ENCODE assay signal across 23 cellular contexts in the genomic region with DNA sequence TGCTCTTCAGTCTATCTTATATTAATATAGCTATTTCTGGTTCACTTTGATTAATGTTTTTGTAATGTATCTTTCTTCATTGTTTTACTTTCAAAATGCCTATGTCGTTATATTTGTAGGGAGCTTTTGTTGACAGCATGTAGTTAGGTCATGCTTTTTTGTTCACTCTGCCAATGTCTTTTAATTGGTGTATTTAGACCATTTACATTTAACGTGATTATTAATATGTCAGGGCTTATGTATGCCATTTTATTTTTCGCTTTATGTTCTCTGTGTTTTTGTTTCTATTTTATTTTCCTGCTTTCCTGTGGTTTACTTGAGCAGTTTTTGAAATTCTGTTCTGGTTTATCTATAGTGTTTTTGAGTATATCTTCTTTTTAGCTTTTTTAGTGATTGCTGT. TPM values are rescaled to one million over a fixed set of nuclear protein-coding genes. Genes with fewer than 3 reads are reported as not detected.
DNase-seq lines count a peak whose midpoint lies in the region; ATAC-seq and TF ChIP-seq lines count a peak whose summit lies in the region.
"Had no signal": no experiment of that assay in that cellular context is flagged by ENCODE, and none has a peak within 500 bp of the region (broad histone marks: within the 10 kb centered on the region; RNA-seq: fewer than 3 reads in every experiment).

No MANE protein-coding gene starts in this region.

- no peaks in the 10 kb centered on the region for H3K36me3 ChIP-seq in mesenchymal stem cell (ENCODE audit: control insufficient read depth in 1 of 2, insufficient read depth in 2 of 2, low read depth in 1 of 2, low read length in 2 of 2)
- H3K36me3 ChIP-seq in hepatocyte (replicated peaks; ENCODE audit: insufficient read depth, low read depth) = no peaks in the 10 kb centered on the region
- H3K36me3 ChIP-seq: adrenal gland, BLaER1, breast epithelium, heart left ventricle, Peyer's patch, right atrium auricular region, SJSA1, thoracic aorta had no signal

- H2BK12ac ChIP-seq in mesenchymal stem cell (ENCODE audit: low read length in 2 of 2) = no peak overlapping the region

- no peak overlapping the region for H3K4me2 ChIP-seq in mesenchymal stem cell (ENCODE audit: low read length, poor library complexity, severe bottlenecking)
- no peak overlapping the region for H3K4me2 ChIP-seq in hepatocyte
- H3K4me2 ChIP-seq: A549, BLaER1 had no signal

- H3K14ac ChIP-seq in mesenchymal stem cell (ENCODE audit: low read length in 2 of 2) = no peak overlapping the region

- no peak overlapping the region for H4K91ac ChIP-seq in mesenchymal stem cell (ENCODE audit: low read length)

- DNase-seq in activated CD8-positive, alpha-beta memory T cell treated with anti-CD3 and anti-CD28 coated beads, Interleukin-2, amount 10 ng/mL, durations not matched to agents 7 days and 5 days = no peak
- DNase-seq in activated CD8-positive, alpha-beta memory T cell treated with anti-CD3 and anti-CD28 coated beads, Interleukin-2, amount 50 U/mL, for 4 hours = no peak
- DNase-seq in activated CD4-positive, alpha-beta memory T cell treated with anti-CD3 and anti-CD28 coated beads, Interleukin-2, amount 10 ng/mL, durations not matched to agents 7 days and 5 days = no peak
- DNase-seq in mesenchymal stem cell (no peak), hepatocyte (ENCODE audit: low spot score) (no peak), HT-29 (ENCODE audit: low spot score) (no peak)
- DNase-seq: adrenal gland; cortex of kidney; GOT3; heart left ventricle; NCI-H187 treated with DMSO at 0.1 percent for 48 hours; NCI-H446; NK-92 treated with Interleukin-12 subunit alpha and Interleukin-12 subunit beta, amount 100 ng/mL, for 24 hours; Peyer's patch had no signal

- H3K18ac ChIP-seq in mesenchymal stem cell (ENCODE audit: low read depth in 1 of 2, low read length in 2 of 2) = no peak overlapping the region

- H2BK120ac ChIP-seq in mesenchymal stem cell (ENCODE audit: low read depth, low read length) = no peak overlapping the region

- H3K27me3 Mint-ChIP-seq in activated CD8-positive, alpha-beta memory T cell treated with anti-CD3 and anti-CD28 coated beads, Interleukin-2, amount 10 ng/mL, durations not matched to agents 7 days and 5 days = no peaks in the 10 kb centered on the region
- H3K27me3 Mint-ChIP-seq in activated CD4-positive, alpha-beta memory T cell treated with anti-CD3 and anti-CD28 coated beads, Interleukin-2, amount 10 ng/mL, durations not matched to agents 7 days and 5 days = no peaks in the 10 kb centered on the region

- peak overlapping the region; percentile 83 for H3K4me3 Mint-ChIP-seq in activated CD8-positive, alpha-beta memory T cell treated with anti-CD3 and anti-CD28 coated beads, Interleukin-2, amount 10 ng/mL, durations not matched to agents 7 days and 5 days
- H3K4me3 Mint-ChIP-seq in activated CD4-positive, alpha-beta memory T cell treated with anti-CD3 and anti-CD28 coated beads, Interleukin-2, amount 10 ng/mL, durations not matched to agents 7 days and 5 days = peak overlapping the region; percentile 83
- H3K4me3 Mint-ChIP-seq: WTC11 had no signal

- peak overlapping the region; percentile 19 for H2BK5ac ChIP-seq in mesenchymal stem cell (ENCODE audit: low read depth, low read length, poor library complexity, severe bottlenecking)

- no peaks in the 10 kb centered on the region for H3K9me2 ChIP-seq in hepatocyte (replicated peaks; ENCODE audit: insufficient read depth)

- no peaks in the 10 kb centered on the region for H3K9me3 Mint-ChIP-seq in activated CD8-positive, alpha-beta memory T cell treated with anti-CD3 and anti-CD28 coated beads, Interleukin-2, amount 10 ng/mL, durations not matched to agents 7 days and 5 days (ENCODE audit: low read depth)
- H3K9me3 Mint-ChIP-seq in activated CD4-positive, alpha-beta memory T cell treated with anti-CD3 and anti-CD28 coated beads, Interleukin-2, amount 10 ng/mL, durations not matched to agents 7 days and 5 days = no peaks in the 10 kb centered on the region
- H3K9me3 Mint-ChIP-seq: WTC11 had no signal

- TF ChIP-seq CTCF in hepatocyte (IDR thresholded peaks at IDR 0.05; ENCODE audit: poor library complexity) = no peak

- H3K4me3 ChIP-seq in mesenchymal stem cell (ENCODE audit: insufficient read depth in 1 of 2, low read depth in 1 of 2, low read length in 2 of 2) = no peak overlapping the region
- H3K4me3 ChIP-seq in hepatocyte = no peak overlapping the region
- H3K4me3 ChIP-seq: A549, adrenal gland, BLaER1, breast epithelium, Peyer's patch, right atrium auricular region, SJSA1, thoracic aorta had no signal

- peak; percentile 10 for ATAC-seq in activated CD8-positive, alpha-beta memory T cell treated with anti-CD3 and anti-CD28 coated beads, Interleukin-2, amount 10 ng/mL, durations not matched to agents 7 days and 5 days
- ATAC-seq: A549, heart left ventricle, WTC11 had no signal

- no peak overlapping the region for H4K8ac ChIP-seq in mesenchymal stem cell (ENCODE audit: low read length)

- no peak overlapping the region for H3K4ac ChIP-seq in mesenchymal stem cell (ENCODE audit: low read depth in 1 of 2, low read length in 2 of 2)

- peak overlapping the region; percentile 100 for H3K27ac Mint-ChIP-seq in activated CD8-positive, alpha-beta memory T cell treated with anti-CD3 and anti-CD28 coated beads, Interleukin-2, amount 10 ng/mL, durations not matched to agents 7 days and 5 days
- peak overlapping the region; percentile 95 for H3K27ac Mint-ChIP-seq in activated CD4-positive, alpha-beta memory T cell treated with anti-CD3 and anti-CD28 coated beads, Interleukin-2, amount 10 ng/mL, durations not matched to agents 7 days and 5 days
- H3K27ac Mint-ChIP-seq: WTC11 had no signal

- no peak overlapping the region for H3K27ac ChIP-seq in mesenchymal stem cell (ENCODE audit: low read length, poor library complexity, severe bottlenecking)
- no peak overlapping the region for H3K27ac ChIP-seq in hepatocyte
- H3K27ac ChIP-seq: A549, adrenal gland, BLaER1, breast epithelium, Peyer's patch, right atrium auricular region, SJSA1, thoracic aorta had no signal

- WGBS in mesenchymal stem cell = 92% methylated on average over 3 of the region's 3 CpGs
- 87% methylated on average over 3 of the region's 3 CpGs for WGBS in hepatocyte (ENCODE audit: low lambda C conversion rate, missing lambda C conversion rate)

- no peaks in the 10 kb centered on the region for H3K79me2 ChIP-seq in hepatocyte

- no peaks in the 10 kb centered on the region for H3K79me1 ChIP-seq in mesenchymal stem cell (replicated peaks; ENCODE audit: low read length, poor library complexity, severe bottlenecking)

- POLR2A ChIA-PET in activated CD4-positive, alpha-beta memory T cell treated with anti-CD3 and anti-CD28 coated beads, Interleukin-2, amount 10 ng/mL, durations not matched to agents 7 days and 5 days (lab: Charles Lee) = interaction anchor here (0.7 to 7.2 kb wide), 19 partner anchors 10 to 241 kb away, joined by 3 to 106 read pairs (median 5); partner anchors contain the start of genes CYFIP2, GARIN3, ITK and MED7

- H3K23ac ChIP-seq in mesenchymal stem cell (ENCODE audit: low read length in 2 of 2) = no peak overlapping the region

- H3K27me3 ChIP-seq in mesenchymal stem cell (ENCODE audit: control insufficient read depth in 1 of 2, insufficient read depth in 1 of 2, low read length in 2 of 2) (peaks cover 2 to 10% of the 10 kb centered on the region in 2 experiments), hepatocyte (no peaks in the 10 kb centered on the region)
- H3K27me3 ChIP-seq: BLaER1, breast epithelium, Peyer's patch, right atrium auricular region had no signal

- H3K9ac ChIP-seq in mesenchymal stem cell (ENCODE audit: low read length) = no peak overlapping the region
- H3K9ac ChIP-seq: BLaER1 had no signal

- H3K4me1 ChIP-seq in mesenchymal stem cell (ENCODE audit: control insufficient read depth, insufficient read depth, low read depth, low read length) (no peaks in the 10 kb centered on the region), hepatocyte (ENCODE audit: insufficient read depth) (no peaks in the 10 kb centered on the region)
- H3K4me1 ChIP-seq: A549, adrenal gland, BLaER1, breast epithelium, Peyer's patch, right atrium auricular region, SJSA1 had no signal

- CTCF ChIA-PET in activated CD8-positive, alpha-beta memory T cell treated with anti-CD3 and anti-CD28 coated beads, Interleukin-2, amount 10 ng/mL, durations not matched to agents 7 days and 5 days (lab: Charles Lee) = interaction anchor here (1.0 to 4.0 kb wide), 12 partner anchors 10 to 173 kb away, joined by 3 to 19 read pairs (median 4); partner anchors contain the start of genes ITK and MED7
- CTCF ChIA-PET in activated CD4-positive, alpha-beta memory T cell treated with anti-CD3 and anti-CD28 coated beads, Interleukin-2, amount 10 ng/mL, durations not matched to agents 7 days and 5 days (lab: Charles Lee) = interaction anchor here (0.7 to 2.8 kb wide), 9 partner anchors 12 to 153 kb away, joined by 3 to 11 read pairs (median 3); partner anchors contain the start of genes ITK and MED7

- H2BK15ac ChIP-seq in mesenchymal stem cell (ENCODE audit: low read depth, poor library complexity, severe bottlenecking) = no peak overlapping the region

- peaks cover 2% of the 10 kb centered on the region for H3K36me3 Mint-ChIP-seq in activated CD8-positive, alpha-beta memory T cell treated with anti-CD3 and anti-CD28 coated beads, Interleukin-2, amount 10 ng/mL, durations not matched to agents 7 days and 5 days
- H3K36me3 Mint-ChIP-seq in activated CD4-positive, alpha-beta memory T cell treated with anti-CD3 and anti-CD28 coated beads, Interleukin-2, amount 10 ng/mL, durations not matched to agents 7 days and 5 days (ENCODE audit: low read depth) = no peaks in the 10 kb centered on the region
- H3K36me3 Mint-ChIP-seq: WTC11 had no signal

- H4K20me1 ChIP-seq in hepatocyte (ENCODE audit: insufficient read depth, poor library complexity, severe bottlenecking) = no peaks in the 10 kb centered on the region
- H4K20me1 ChIP-seq: BLaER1 had no signal

- H3K9me3 ChIP-seq in mesenchymal stem cell (ENCODE audit: control insufficient read depth, low read length) (no peaks in the 10 kb centered on the region), hepatocyte (ENCODE audit: low read depth) (no peaks in the 10 kb centered on the region)
- H3K9me3 ChIP-seq: A549, adrenal gland, BLaER1, breast epithelium, heart left ventricle, Peyer's patch, right atrium auricular region, SJSA1, thoracic aorta had no signal

- H3K4me1 Mint-ChIP-seq in activated CD8-positive, alpha-beta memory T cell treated with anti-CD3 and anti-CD28 coated beads, Interleukin-2, amount 10 ng/mL, durations not matched to agents 7 days and 5 days = peaks cover 71% of the 10 kb centered on the region
- H3K4me1 Mint-ChIP-seq in activated CD4-positive, alpha-beta memory T cell treated with anti-CD3 and anti-CD28 coated beads, Interleukin-2, amount 10 ng/mL, durations not matched to agents 7 days and 5 days = peaks cover 69% of the 10 kb centered on the region
- H3K4me1 Mint-ChIP-seq: WTC11 had no signal

- H2AK5ac ChIP-seq in mesenchymal stem cell (ENCODE audit: low read length, severe bottlenecking) = no peak overlapping the region

- no peak overlapping the region for H2AFZ ChIP-seq in mesenchymal stem cell (ENCODE audit: low read depth, low read length)
- H2AFZ ChIP-seq in hepatocyte = no peak overlapping the region

RNA-seq across cellular contexts. Expression of gene GARIN3, which starts 10.8 kb away (rescaled TPM):
- total RNA-seq in activated CD8-positive, alpha-beta memory T cell treated with anti-CD3 and anti-CD28 coated beads, Interleukin-2, amount 10 ng/mL, durations not matched to agents 7 days and 5 days = under 1 TPM in 1 of 2 experiments, not detected in 1; 0.09 TPM
- total RNA-seq in activated CD4-positive, alpha-beta memory T cell treated with anti-CD3 and anti-CD28 coated beads, Interleukin-2, amount 10 ng/mL, durations not matched to agents 7 days and 5 days = under 1 TPM in 1 of 2 experiments, not detected in 1; 0.13 TPM
- polyA plus RNA-seq in mesenchymal stem cell (2013, experiment 1 of 2) = not detected
- polyA plus RNA-seq in mesenchymal stem cell (2013, experiment 2 of 2) = not detected
- total RNA-seq in hepatocyte = not detected in 2 replicates
- polyA plus RNA-seq in hepatocyte = not detected in 2 replicates
- not detected in 2 replicates for total RNA-seq in HT-29 (2014; rRNA removed; shearing (Covaris generic))
- total RNA-seq: adrenal gland, breast epithelium, heart left ventricle, lower leg skin, osteoblast, Peyer's patch, right atrium auricular region, SJSA1, thoracic aorta, WTC11 had no signal
- polyA plus RNA-seq: A549, adrenal gland, heart left ventricle had no signal

RNA-seq across cellular contexts. Expression of gene MED7, which starts 12.6 kb away (rescaled TPM):
- total RNA-seq in activated CD8-positive, alpha-beta memory T cell treated with anti-CD3 and anti-CD28 coated beads, Interleukin-2, amount 10 ng/mL, durations not matched to agents 7 days and 5 days = 10 to 100 TPM; 15.8 to 17.0 TPM
- total RNA-seq in activated CD4-positive, alpha-beta memory T cell treated with anti-CD3 and anti-CD28 coated beads, Interleukin-2, amount 10 ng/mL, durations not matched to agents 7 days and 5 days = 10 to 100 TPM; 16.8 to 17.7 TPM
- polyA plus RNA-seq in mesenchymal stem cell (2013, experiment 1 of 2) = 11.1 TPM
- 11.6 TPM for polyA plus RNA-seq in mesenchymal stem cell (2013, experiment 2 of 2)
- 16.8 and 19.7 TPM in 2 replicates for total RNA-seq in hepatocyte
- 20.7 and 22.6 TPM in 2 replicates for polyA plus RNA-seq in hepatocyte
- total RNA-seq in HT-29 (2014; rRNA removed; shearing (Covaris generic)) = 3.6 and 4.5 TPM in 2 replicates

RNA-seq across cellular contexts. Expression of gene ITK, which starts 25.3 kb away (rescaled TPM):
- total RNA-seq in activated CD8-positive, alpha-beta memory T cell treated with anti-CD3 and anti-CD28 coated beads, Interleukin-2, amount 10 ng/mL, durations not matched to agents 7 days and 5 days = 100 to 1,000 TPM; 209 to 215 TPM
- total RNA-seq in activated CD4-positive, alpha-beta memory T cell treated with anti-CD3 and anti-CD28 coated beads, Interleukin-2, amount 10 ng/mL, durations not matched to agents 7 days and 5 days = 100 to 1,000 TPM; 247 to 249 TPM
- polyA plus RNA-seq in mesenchymal stem cell (2013, experiment 1 of 2) = not detected
- not detected for polyA plus RNA-seq in mesenchymal stem cell (2013, experiment 2 of 2)
- 0.20 TPM in 2 replicates for total RNA-seq in hepatocyte
- polyA plus RNA-seq in hepatocyte = 0.18 TPM in 1 of 2 replicates, not detected in the other
- not detected in 2 replicates for total RNA-seq in HT-29 (2014; rRNA removed; shearing (Covaris generic))
- total RNA-seq: osteoblast, SJSA1 had no signal
- polyA plus RNA-seq: A549 had no signal

RNA-seq across cellular contexts. Expression of gene HAVCR2, which starts 46.5 kb away (rescaled TPM):
- total RNA-seq in activated CD8-positive, alpha-beta memory T cell treated with anti-CD3 and anti-CD28 coated beads, Interleukin-2, amount 10 ng/mL, durations not matched to agents 7 days and 5 days = 100 to 1,000 TPM in 1 of 2 experiments, 10 to 100 TPM in 1; 51.9 to 108 TPM
- total RNA-seq in activated CD4-positive, alpha-beta memory T cell treated with anti-CD3 and anti-CD28 coated beads, Interleukin-2, amount 10 ng/mL, durations not matched to agents 7 days and 5 days = 10 to 100 TPM; 62.4 to 66.9 TPM
- 0.11 TPM for polyA plus RNA-seq in mesenchymal stem cell (2013, experiment 1 of 2)
- 0.21 TPM for polyA plus RNA-seq in mesenchymal stem cell (2013, experiment 2 of 2)
- 0.84 and 1.7 TPM in 2 replicates for total RNA-seq in hepatocyte
- 0.52 and 0.92 TPM in 2 replicates for polyA plus RNA-seq in hepatocyte
- total RNA-seq in HT-29 (2014; rRNA removed; shearing (Covaris generic)) = not detected in 2 replicates

Comparison
In these comparisons a context has a peak if more than half of its experiments do, and no peak if none do; other contexts are left out.
1. RNA of gene ITK, which starts 25.3 kb away (total RNA-seq): 247 to 249 TPM in activated CD4-positive, alpha-beta memory T cell treated with anti-CD3 and anti-CD28 coated beads, Interleukin-2, amount 10 ng/mL, durations not matched to agents 7 days and 5 days and 209 to 215 TPM in activated CD8-positive, alpha-beta memory T cell treated with anti-CD3 and anti-CD28 coated beads, Interleukin-2, amount 10 ng/mL, durations not matched to agents 7 days and 5 days; 0.20 TPM in hepatocyte and not detected in HT-29; every median in the first group is over 100 times any median in the second.